In genomic region chr15:65873271-65873670, GRCh38 we compare ENCODE assay signal across 14 cellular contexts.
"Had no signal": no experiment of that assay in that cellular context is flagged by ENCODE, and none has a peak within 500 bp of the region (broad histone marks: within the 10 kb centered on the region; RNA-seq: fewer than 3 reads in every experiment).

No MANE protein-coding gene starts in this region.

- ATAC-seq: effector memory CD8-positive, alpha-beta T cell; heart right ventricle had no signal

- H3K9ac ChIP-seq: neural progenitor cell, parathyroid adenoma had no signal

- H3K27ac ChIP-seq: neural progenitor cell, parathyroid adenoma, tibial artery had no signal

- DNase-seq: activated CD4-positive, alpha-beta T cell treated with anti-CD3 and anti-CD28 coated beads, Interleukin-2, amount 50 U/mL, for 48 hours; activated CD4-positive, CD25-positive, alpha-beta regulatory T cell treated with anti-CD3 and anti-CD28 coated beads, Interleukin-2, amount 50 U/mL, for 72 hours; activated gamma-delta T cell; activated T-cell treated with anti-CD3 and anti-CD28 coated beads, Interleukin-2, amount 50 U/mL, for 48 hours; central memory CD4-positive, alpha-beta T cell; cortex of kidney; effector memory CD8-positive, alpha-beta T cell; erythroblast; heart right ventricle; stimulated activated CD4-positive, alpha-beta T cell treated with anti-CD3 and anti-CD28 coated beads, Interleukin-4, amount 100 ng/mL, for 4 hours; SW 1271; tibial artery had no signal

- H3K27me3 ChIP-seq: heart right ventricle, neural progenitor cell, tibial artery had no signal

- H3K9me3 ChIP-seq: heart right ventricle, tibial artery had no signal

- H2AFZ ChIP-seq: neural progenitor cell, parathyroid adenoma had no signal

- H3K4me3 ChIP-seq: heart right ventricle, neural progenitor cell, tibial artery had no signal

- H3K4me2 ChIP-seq: neural progenitor cell had no signal
